In the genomic region with DNA sequence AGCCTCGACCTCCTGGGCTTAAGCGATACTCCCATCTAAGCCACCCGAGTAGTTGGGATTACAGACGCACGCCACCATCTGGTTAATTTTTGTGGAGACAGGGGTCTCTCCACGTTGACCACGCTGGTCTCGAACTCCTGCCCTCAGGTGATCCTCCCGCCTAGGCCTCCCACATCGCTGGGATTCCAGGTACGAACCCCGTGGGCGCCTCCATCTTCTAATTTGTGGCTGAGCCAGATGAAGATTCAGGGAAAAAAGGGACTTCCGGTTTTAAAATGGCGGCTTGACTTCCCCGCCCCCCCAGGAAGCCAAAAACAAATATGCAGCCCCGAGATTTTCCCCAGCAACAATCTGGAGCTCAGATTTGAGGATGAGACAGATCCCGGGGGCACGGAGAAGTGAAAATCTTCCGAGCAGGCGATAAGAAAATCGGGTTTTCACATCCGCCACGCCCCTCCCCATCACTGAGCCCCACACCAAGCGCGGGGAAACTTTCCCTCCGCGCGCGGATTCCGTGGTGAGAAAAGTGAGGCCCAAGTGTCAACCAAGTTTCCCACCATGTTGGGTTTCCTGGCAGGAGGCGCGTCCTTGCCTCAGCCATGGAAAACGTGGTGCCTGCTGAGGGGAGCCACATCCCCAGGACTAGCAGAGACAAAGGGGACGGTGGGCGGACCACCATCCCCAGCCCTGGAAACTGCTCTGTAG, we compare ENCODE assay signal across 19 cellular contexts.
"Had no signal": no experiment of that assay in that cellular context is flagged by ENCODE, and none has a peak within 500 bp of the region (broad histone marks: within the 10 kb centered on the region; RNA-seq: fewer than 3 reads in every experiment).

No MANE protein-coding gene starts in this region.

- H3K4me3 Mint-ChIP-seq: activated CD4-positive, alpha-beta T cell treated with anti-CD3 and anti-CD28 coated beads, Interleukin-2, amount 10 ng/mL, durations not matched to agents 24 days and 14 days; activated CD8-positive, alpha-beta T cell treated with anti-CD3 and anti-CD28 coated beads, Interleukin-2, amount 10 ng/mL, durations not matched to agents 7 days and 5 days; activated T-helper 17 cell treated with anti-CD3 and anti-CD28 coated beads, Interleukin-2, amount 50 U/mL, for 72 hours; neural crest cell had no signal

- H3K27me3 ChIP-seq: cardiac muscle cell, uterus had no signal

- H3K9me3 ChIP-seq: lower lobe of right lung, uterus had no signal

- H3K9me3 Mint-ChIP-seq: activated CD4-positive, alpha-beta T cell treated with anti-CD3 and anti-CD28 coated beads, Interleukin-2, amount 10 ng/mL, durations not matched to agents 24 days and 14 days; activated T-helper 17 cell treated with anti-CD3 and anti-CD28 coated beads, Interleukin-2, amount 50 U/mL, for 72 hours; naive thymus-derived CD4-positive, alpha-beta T cell; neural crest cell; stimulated activated naive B cell treated with anti-CD40 and anti-IgM and Interleukin-4, amounts not matched to agents 10 μg/mL and 1 μg/mL and 100 μg/mL, for 72 hours had no signal

- H3K36me3 ChIP-seq: cardiac muscle cell, lower lobe of right lung, uterus had no signal

- ATAC-seq: activated CD4-positive, CD25-positive, alpha-beta regulatory T cell treated with anti-CD3 and anti-CD28 coated beads, Interleukin-2, amount 50 U/mL, for 24 hours; activated CD8-positive, alpha-beta T cell treated with anti-CD3 and anti-CD28 coated beads, Interleukin-2, amount 10 ng/mL, durations not matched to agents 7 days and 5 days; activated T-helper 17 cell treated with anti-CD3 and anti-CD28 coated beads, Interleukin-2, amount 50 U/mL, for 72 hours; left lobe of liver; lower lobe of right lung; naive thymus-derived CD4-positive, alpha-beta T cell; sciatic nerve; stimulated activated naive B cell treated with anti-CD40 and anti-IgM and Interleukin-4, amounts not matched to agents 10 μg/mL and 1 μg/mL and 100 μg/mL, for 72 hours had no signal

- H3K27ac Mint-ChIP-seq: activated CD4-positive, alpha-beta T cell treated with anti-CD3 and anti-CD28 coated beads, Interleukin-2, amount 10 ng/mL, durations not matched to agents 24 days and 14 days; activated CD8-positive, alpha-beta T cell treated with anti-CD3 and anti-CD28 coated beads, Interleukin-2, amount 10 ng/mL, durations not matched to agents 7 days and 5 days; activated T-helper 17 cell treated with anti-CD3 and anti-CD28 coated beads, Interleukin-2, amount 50 U/mL, for 72 hours; stimulated activated naive B cell treated with anti-CD40 and anti-IgM and Interleukin-4, amounts not matched to agents 10 μg/mL and 1 μg/mL and 100 μg/mL, for 72 hours had no signal

- H3K4me1 Mint-ChIP-seq: activated CD4-positive, alpha-beta T cell treated with anti-CD3 and anti-CD28 coated beads, Interleukin-2, amount 10 ng/mL, durations not matched to agents 24 days and 14 days; activated T-helper 17 cell treated with anti-CD3 and anti-CD28 coated beads, Interleukin-2, amount 50 U/mL, for 72 hours; naive thymus-derived CD4-positive, alpha-beta T cell; neural crest cell; stimulated activated naive B cell treated with anti-CD40 and anti-IgM and Interleukin-4, amounts not matched to agents 10 μg/mL and 1 μg/mL and 100 μg/mL, for 72 hours had no signal

- H3K27me3 Mint-ChIP-seq: activated T-helper 17 cell treated with anti-CD3 and anti-CD28 coated beads, Interleukin-2, amount 50 U/mL, for 72 hours had no signal

- H3K27ac ChIP-seq: cardiac muscle cell, lower lobe of right lung, uterus had no signal

- H3K4me3 ChIP-seq: cardiac muscle cell, lower lobe of right lung, uterus had no signal

- H3K4me1 ChIP-seq: lower lobe of right lung, uterus had no signal

- DNase-seq: activated CD4-positive, alpha-beta T cell treated with anti-CD3 and anti-CD28 coated beads, Interleukin-2, amount 10 ng/mL, durations not matched to agents 24 days and 14 days; activated CD8-positive, alpha-beta T cell treated with anti-CD3 and anti-CD28 coated beads, Interleukin-2, amount 10 ng/mL, durations not matched to agents 7 days and 5 days; amygdala; cortex of kidney; erythroblast; foreskin melanocyte; lower lobe of right lung; naive thymus-derived CD4-positive, alpha-beta T cell; small intestine; stimulated activated CD4-positive, alpha-beta T cell treated with anti-CD3 and anti-CD28 coated beads, Interleukin-15, amount 100 ng/mL, for 24 hours; stimulated activated naive B cell treated with anti-CD40 and anti-IgM and Interleukin-4, amounts not matched to agents 10 μg/mL and 1 μg/mL and 100 μg/mL, for 72 hours; T1000; uterus had no signal

- H3K36me3 Mint-ChIP-seq: naive thymus-derived CD4-positive, alpha-beta T cell; stimulated activated naive B cell treated with anti-CD40 and anti-IgM and Interleukin-4, amounts not matched to agents 10 μg/mL and 1 μg/mL and 100 μg/mL, for 72 hours had no signal

- FAIRE-seq: small intestine had no signal
